In genomic region chr17:7260601-7261376, GRCh38 we compare ENCODE assay signal across 8 cellular contexts. TPM values are rescaled to one million over a fixed set of nuclear protein-coding genes. Genes with fewer than 3 reads are reported as not detected.
DNase-seq lines count a peak whose midpoint lies in the region; ATAC-seq and TF ChIP-seq lines count a peak whose summit lies in the region.

No MANE protein-coding gene starts in this region.

- H3K9me3 Mint-ChIP-seq in CD8-positive, alpha-beta memory T cell: no peaks in the 10 kb centered on the region

- in situ Hi-C loops in astrocyte of the spinal cord (cut with HindIII; ENCODE audit: low sequenced_read_pairs): no loop called here

- POLR2A ChIA-PET in CD8-positive, alpha-beta memory T cell (lab: Charles Lee): interaction anchor here (0.6 to 1.1 kb wide), 2 partner anchors 22 to 1057 kb away, joined by 3 to 6 read pairs; no protein-coding TSS in a partner anchor

- no peaks in the 10 kb centered on the region for H4K20me1 ChIP-seq in KMS-11 (ENCODE audit: insufficient read depth)

- H2AFZ ChIP-seq in KMS-11 (ENCODE audit: low read depth): peak overlapping the region; percentile 34; the same call in 1 of the 2 replicates

- H3K4me1 ChIP-seq in CD8-positive, alpha-beta memory T cell (ENCODE audit: insufficient read depth, low read length): peaks cover 19% of the 10 kb centered on the region
- no peaks in the 10 kb centered on the region for H3K4me1 ChIP-seq in KMS-11 (ENCODE audit: low read depth, poor library complexity, severe bottlenecking)

- no peak overlapping the region for H3K9ac ChIP-seq in KMS-11

- H3K4me1 Mint-ChIP-seq in CD8-positive, alpha-beta memory T cell: peaks cover 23 to 32% (median 23%) of the 10 kb centered on the region in 3 donors

- ATAC-seq in GM18858 (IDR thresholded peaks at IDR 0.05; ENCODE audit: unreplicated experiment): no peak

- no peaks in the 10 kb centered on the region for H3K36me3 ChIP-seq in CD8-positive, alpha-beta memory T cell (ENCODE audit: insufficient read depth, low read length)
- H3K36me3 ChIP-seq in KMS-11 (ENCODE audit: insufficient read depth): no peaks in the 10 kb centered on the region

- peak overlapping the region in 7 of 8 donors; percentile 35 to 78 (median 64) for H3K27ac Mint-ChIP-seq in CD8-positive, alpha-beta memory T cell

- TF ChIP-seq CTCF in KMS-11 (conservative IDR thresholded peaks at IDR 0.05; ENCODE audit: low read depth, low read length) (no peak), astrocyte of the spinal cord (IDR thresholded peaks at IDR 0.05; ENCODE audit: low read depth, low read length) (no peak)

- peak overlapping the region; percentile 21; the same call in 1 of the 2 replicates for H3K4me2 ChIP-seq in KMS-11

- H3K27me3 ChIP-seq in CD8-positive, alpha-beta memory T cell (ENCODE audit: insufficient read depth, low read length, poor library complexity, severe bottlenecking): no peaks in the 10 kb centered on the region
- H3K27me3 ChIP-seq in KMS-11 (ENCODE audit: insufficient read depth, low read depth): no peaks in the 10 kb centered on the region; the same call in 1 of the 2 replicates

- H3K79me2 ChIP-seq in KMS-11 (ENCODE audit: insufficient read depth, low read depth): no peaks in the 10 kb centered on the region

- CTCF ChIA-PET in CD8-positive, alpha-beta memory T cell (lab: Charles Lee): interaction anchor here (1.2 to 1.4 kb wide), 2 partner anchors 40 to 44 kb away, joined by 3 read pairs; no protein-coding TSS in a partner anchor

- peak overlapping the region; percentile 41 to 83 (median 61) for H3K4me3 Mint-ChIP-seq in CD8-positive, alpha-beta memory T cell

- H3K27ac ChIP-seq in CD8-positive, alpha-beta memory T cell (ENCODE audit: low read depth, low read length): no peak overlapping the region
- H3K27ac ChIP-seq in KMS-11: no peak overlapping the region

- H3K27me3 Mint-ChIP-seq in CD8-positive, alpha-beta memory T cell: peaks cover 4% of the 10 kb centered on the region in 2 donors

- H3K4me3 ChIP-seq in CD8-positive, alpha-beta memory T cell (ENCODE audit: low read length): peak overlapping the region; percentile 26
- H3K4me3 ChIP-seq in KMS-11 (IDR thresholded peaks at IDR 0.05; ENCODE audit: insufficient read depth, low read depth, low read length) (no peak overlapping the region), astrocyte of the spinal cord (ENCODE audit: low read depth, low read length) (peak overlapping the region; percentile 27)

- H3K9me3 ChIP-seq in CD8-positive, alpha-beta memory T cell (ENCODE audit: low read length): no peaks in the 10 kb centered on the region

- H3K36me3 Mint-ChIP-seq in CD8-positive, alpha-beta memory T cell: peaks cover 2 to 32% (median 3%) of the 10 kb centered on the region in 3 donors

- peak in 3 of 5 donors; percentile 22 to 50 (median 33) for DNase-seq in CD8-positive, alpha-beta memory T cell
- no peak for DNase-seq in astrocyte of the spinal cord (ENCODE audit: low read depth, low spot score)
- peak; percentile 61 for DNase-seq in iPS-NIHi7 (ENCODE audit: extremely low spot score)
- DNase-seq in stimulated activated CD8-positive, alpha-beta memory T cell treated with anti-CD3 and anti-CD28 coated beads, Interleukin-4, amount 100 ng/mL, for 48 hours: peak; percentile 61
- no peak for DNase-seq in glomerular visceral epithelial cell (ENCODE audit: extremely low spot score)
- no peak for DNase-seq in COR-L47 (lab: John Stamatoyannopoulos, UW)

RNA-seq across cellular contexts. Expression of gene CLDN7, which starts 1.5 kb away (rescaled TPM):
- total RNA-seq in CD8-positive, alpha-beta memory T cell: 1 to 10 TPM in 1 of 2 experiments, under 1 TPM in 1; 0.63 to 1.1 TPM
- polyA plus RNA-seq in CD8-positive, alpha-beta memory T cell: 2.1 TPM

RNA-seq across cellular contexts. Expression of gene ELP5, which starts 8.8 kb away (rescaled TPM):
- 100 to 1,000 TPM; 106 to 111 TPM for total RNA-seq in CD8-positive, alpha-beta memory T cell
- polyA plus RNA-seq in CD8-positive, alpha-beta memory T cell: 84.8 TPM

RNA-seq across cellular contexts. Expression of gene CTDNEP1, which starts 9.3 kb away (rescaled TPM):
- 100 to 1,000 TPM; 224 to 240 TPM for total RNA-seq in CD8-positive, alpha-beta memory T cell
- polyA plus RNA-seq in CD8-positive, alpha-beta memory T cell: 57.1 TPM

RNA-seq across cellular contexts. Expression of gene GABARAP, which starts 18.5 kb away (rescaled TPM):
- total RNA-seq in CD8-positive, alpha-beta memory T cell: 100 to 1,000 TPM; 156 to 165 TPM
- 914 TPM for polyA plus RNA-seq in CD8-positive, alpha-beta memory T cell

RNA-seq across cellular contexts. Expression of gene SLC2A4, which starts 20.7 kb away (rescaled TPM):
- under 1 TPM; 0.18 to 0.24 TPM for total RNA-seq in CD8-positive, alpha-beta memory T cell
- not detected for polyA plus RNA-seq in CD8-positive, alpha-beta memory T cell

Comparison
In these comparisons a context has a peak if more than half of its experiments do, and no peak if none do; other contexts are left out.
1. DNase-seq: peak in CD8-positive, alpha-beta memory T cell (3 of 5), iPS-NIHi7 (single experiment) and stimulated activated CD8-positive, alpha-beta memory T cell treated with anti-CD3 and anti-CD28 coated beads, Interleukin-4, amount 100 ng/mL, for 48 hours (single experiment); none in astrocyte of the spinal cord (single experiment), glomerular visceral epithelial cell (single experiment) and COR-L47 (single experiment).